In the genomic region with DNA sequence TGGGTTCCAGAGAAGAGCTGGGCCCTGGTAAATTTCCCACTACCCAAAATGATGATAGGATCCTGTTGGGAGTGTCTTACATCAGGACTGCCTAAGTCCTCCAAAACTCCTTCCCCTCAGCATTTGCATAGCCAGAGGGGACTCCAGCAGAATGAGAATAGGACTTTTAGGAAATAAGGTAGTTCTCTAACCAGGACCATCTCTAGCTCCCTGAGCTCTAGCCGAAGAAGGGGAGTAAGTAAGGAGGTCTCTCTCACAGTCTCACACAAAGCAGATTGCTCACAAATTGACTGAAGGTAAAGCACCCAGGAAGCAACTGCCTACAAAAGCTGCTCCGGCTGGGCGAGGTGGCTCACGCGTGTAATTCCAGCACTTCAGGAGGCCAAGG, we compare ENCODE assay signal across 1 cellular context.
TF ChIP-seq lines count a peak whose summit lies in the region.

No MANE protein-coding gene starts in this region.

TF ChIP-seq in HepG2, 621 proteins besides CTCF, POLR2A, EP300 and RAD21 (continued from another document):
- TF ChIP-seq, protein P1, sequence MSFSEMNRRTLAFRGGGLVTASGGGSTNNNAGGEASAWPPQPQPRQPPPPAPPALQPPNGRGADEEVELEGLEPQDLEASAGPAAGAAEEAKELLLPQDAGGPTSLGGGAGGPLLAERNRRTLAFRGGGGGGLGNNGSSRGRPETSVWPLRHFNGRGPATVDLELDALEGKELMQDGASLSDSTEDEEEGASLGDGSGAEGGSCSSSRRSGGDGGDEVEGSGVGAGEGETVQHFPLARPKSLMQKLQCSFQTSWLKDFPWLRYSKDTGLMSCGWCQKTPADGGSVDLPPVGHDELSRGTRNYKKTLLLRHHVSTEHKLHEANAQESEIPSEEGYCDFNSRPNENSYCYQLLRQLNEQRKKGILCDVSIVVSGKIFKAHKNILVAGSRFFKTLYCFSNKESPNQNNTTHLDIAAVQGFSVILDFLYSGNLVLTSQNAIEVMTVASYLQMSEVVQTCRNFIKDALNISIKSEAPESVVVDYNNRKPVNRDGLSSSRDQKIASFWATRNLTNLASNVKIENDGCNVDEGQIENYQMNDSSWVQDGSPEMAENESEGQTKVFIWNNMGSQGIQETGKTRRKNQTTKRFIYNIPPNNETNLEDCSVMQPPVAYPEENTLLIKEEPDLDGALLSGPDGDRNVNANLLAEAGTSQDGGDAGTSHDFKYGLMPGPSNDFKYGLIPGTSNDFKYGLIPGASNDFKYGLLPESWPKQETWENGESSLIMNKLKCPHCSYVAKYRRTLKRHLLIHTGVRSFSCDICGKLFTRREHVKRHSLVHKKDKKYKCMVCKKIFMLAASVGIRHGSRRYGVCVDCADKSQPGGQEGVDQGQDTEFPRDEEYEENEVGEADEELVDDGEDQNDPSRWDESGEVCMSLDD (CRISPR knock-in tag; IDR thresholded peaks at IDR 0.05; ENCODE audit: borderline replicate concordance): no peak
- no peak for TF ChIP-seq ZSCAN20 (CRISPR knock-in tag; IDR thresholded peaks at IDR 0.05; ENCODE audit: borderline replicate concordance)
- TF ChIP-seq KDM2A (CRISPR knock-in tag; IDR thresholded peaks at IDR 0.05; ENCODE audit: borderline replicate concordance, low read depth): no peak
- TF ChIP-seq ZNF17 (CRISPR knock-in tag; IDR thresholded peaks at IDR 0.05): no peak
- 0 out of 2 replicates have a peak, but pooled peaks have one; percentile 5 for TF ChIP-seq BCL6 (CRISPR knock-in tag; IDR thresholded peaks at IDR 0.05)
- peak; percentile 15 for TF ChIP-seq TEAD3 (CRISPR knock-in tag; optimal IDR thresholded peaks at IDR 0.05; ENCODE audit: borderline replicate concordance)
- TF ChIP-seq ZBTB20 (CRISPR knock-in tag; IDR thresholded peaks at IDR 0.05; ENCODE audit: borderline replicate concordance, low read depth): no peak
- TF ChIP-seq, protein P2, sequence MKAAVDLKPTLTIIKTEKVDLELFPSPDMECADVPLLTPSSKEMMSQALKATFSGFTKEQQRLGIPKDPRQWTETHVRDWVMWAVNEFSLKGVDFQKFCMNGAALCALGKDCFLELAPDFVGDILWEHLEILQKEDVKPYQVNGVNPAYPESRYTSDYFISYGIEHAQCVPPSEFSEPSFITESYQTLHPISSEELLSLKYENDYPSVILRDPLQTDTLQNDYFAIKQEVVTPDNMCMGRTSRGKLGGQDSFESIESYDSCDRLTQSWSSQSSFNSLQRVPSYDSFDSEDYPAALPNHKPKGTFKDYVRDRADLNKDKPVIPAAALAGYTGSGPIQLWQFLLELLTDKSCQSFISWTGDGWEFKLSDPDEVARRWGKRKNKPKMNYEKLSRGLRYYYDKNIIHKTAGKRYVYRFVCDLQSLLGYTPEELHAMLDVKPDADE (CRISPR knock-in tag; IDR thresholded peaks at IDR 0.05): no peak
- no peak for TF ChIP-seq KAT8 (CRISPR knock-in tag; IDR thresholded peaks at IDR 0.05)
- TF ChIP-seq, protein P3, sequence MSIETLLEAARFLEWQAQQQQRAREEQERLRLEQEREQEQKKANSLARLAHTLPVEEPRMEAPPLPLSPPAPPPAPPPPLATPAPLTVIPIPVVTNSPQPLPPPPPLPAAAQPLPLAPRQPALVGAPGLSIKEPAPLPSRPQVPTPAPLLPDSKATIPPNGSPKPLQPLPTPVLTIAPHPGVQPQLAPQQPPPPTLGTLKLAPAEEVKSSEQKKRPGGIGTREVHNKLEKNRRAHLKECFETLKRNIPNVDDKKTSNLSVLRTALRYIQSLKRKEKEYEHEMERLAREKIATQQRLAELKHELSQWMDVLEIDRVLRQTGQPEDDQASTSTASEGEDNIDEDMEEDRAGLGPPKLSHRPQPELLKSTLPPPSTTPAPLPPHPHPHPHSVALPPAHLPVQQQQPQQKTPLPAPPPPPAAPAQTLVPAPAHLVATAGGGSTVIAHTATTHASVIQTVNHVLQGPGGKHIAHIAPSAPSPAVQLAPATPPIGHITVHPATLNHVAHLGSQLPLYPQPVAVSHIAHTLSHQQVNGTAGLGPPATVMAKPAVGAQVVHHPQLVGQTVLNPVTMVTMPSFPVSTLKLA (IDR thresholded peaks at IDR 0.05): no peak
- no peak for TF ChIP-seq TP53 (CRISPR knock-in tag; conservative IDR thresholded peaks at IDR 0.05)
- no peak for TF ChIP-seq SP2 (CRISPR knock-in tag; IDR thresholded peaks at IDR 0.05)
- TF ChIP-seq PCBP2 (optimal IDR thresholded peaks at IDR 0.05; ENCODE audit: low read depth, low read length, poor library complexity, severe bottlenecking): no peak
- TF ChIP-seq, protein P4, sequence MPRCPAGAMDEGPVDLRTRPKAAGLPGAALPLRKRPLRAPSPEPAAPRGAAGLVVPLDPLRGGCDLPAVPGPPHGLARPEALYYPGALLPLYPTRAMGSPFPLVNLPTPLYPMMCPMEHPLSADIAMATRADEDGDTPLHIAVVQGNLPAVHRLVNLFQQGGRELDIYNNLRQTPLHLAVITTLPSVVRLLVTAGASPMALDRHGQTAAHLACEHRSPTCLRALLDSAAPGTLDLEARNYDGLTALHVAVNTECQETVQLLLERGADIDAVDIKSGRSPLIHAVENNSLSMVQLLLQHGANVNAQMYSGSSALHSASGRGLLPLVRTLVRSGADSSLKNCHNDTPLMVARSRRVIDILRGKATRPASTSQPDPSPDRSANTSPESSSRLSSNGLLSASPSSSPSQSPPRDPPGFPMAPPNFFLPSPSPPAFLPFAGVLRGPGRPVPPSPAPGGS (CRISPR knock-in tag; IDR thresholded peaks at IDR 0.05): 0 out of 2 replicates have a peak, but pooled peaks have one; percentile 22
- no peak for TF ChIP-seq RCOR2 (CRISPR knock-in tag; IDR thresholded peaks at IDR 0.05)
TF ChIP-seq in HepG2: peak in this region for 12.
